In genomic region chr17:27940503-27940902, GRCh38 we compare ENCODE assay signal across 26 cellular contexts.
"Had no signal": no experiment of that assay in that cellular context is flagged by ENCODE, and none has a peak within 500 bp of the region (broad histone marks: within the 10 kb centered on the region; RNA-seq: fewer than 3 reads in every experiment).

No MANE protein-coding gene starts in this region.

- H3K4me3 Mint-ChIP-seq: activated CD8-positive, alpha-beta memory T cell treated with anti-CD3 and anti-CD28 coated beads, Interleukin-2, amount 10 ng/mL, durations not matched to agents 7 days and 5 days; activated T-cell treated with anti-CD3 and anti-CD28 coated beads, Interleukin-2, amount 50 U/mL, for 24 hours; activated T-helper 1 cell treated with anti-CD3 and anti-CD28 coated beads, Interleukin-12 subunit alpha, Interleukin-12 subunit beta, Interleukin-2, Interleukin-4 antibody, amounts not matched to agents 30 ng/mL and 10 ng/mL and 1 ng/mL, durations not matched to agents 14 hours and 24 hours and 36 hours; T-helper 2 cell treated with Interferon-gamma antibody and Interleukin-4, amounts not matched to agents 5 μg/mL and 100 μg/mL, for 36 hours had no signal

- H3K27ac ChIP-seq: brain microvascular endothelial cell, cardiac muscle cell, SJSA1 had no signal

- H3K4me3 ChIP-seq: cardiac muscle cell, SJSA1 had no signal

- H3K36me3 Mint-ChIP-seq: activated CD8-positive, alpha-beta memory T cell treated with anti-CD3 and anti-CD28 coated beads, Interleukin-2, amount 10 ng/mL, durations not matched to agents 7 days and 5 days; activated naive CD4-positive, alpha-beta T cell treated with anti-CD3 and anti-CD28 coated beads, Interleukin-2, amount 50 U/mL, for 72 hours had no signal

- H3K9me3 Mint-ChIP-seq: activated naive CD4-positive, alpha-beta T cell treated with anti-CD3 and anti-CD28 coated beads, Interleukin-2, amount 50 U/mL, for 72 hours; activated T-cell treated with anti-CD3 and anti-CD28 coated beads, Interleukin-2, amount 50 U/mL, for 24 hours; activated T-helper 1 cell treated with anti-CD3 and anti-CD28 coated beads, Interleukin-12 subunit alpha, Interleukin-12 subunit beta, Interleukin-2, Interleukin-4 antibody, amounts not matched to agents 30 ng/mL and 10 ng/mL and 1 ng/mL, durations not matched to agents 14 hours and 24 hours and 36 hours; T-helper 2 cell treated with Interferon-gamma antibody and Interleukin-4, amounts not matched to agents 5 μg/mL and 100 μg/mL, for 36 hours had no signal

- ATAC-seq: activated CD8-positive, alpha-beta memory T cell treated with anti-CD3 and anti-CD28 coated beads, Interleukin-2, amount 10 ng/mL, durations not matched to agents 7 days and 5 days; activated naive CD4-positive, alpha-beta T cell treated with anti-CD3 and anti-CD28 coated beads, Interleukin-2, amount 50 U/mL, for 72 hours; PC-3; SK-N-SH treated with all-trans-retinoic acid at 6 μM for 48 hours had no signal

- H3K27me3 ChIP-seq: brain microvascular endothelial cell, cardiac muscle cell had no signal

- H3K36me3 ChIP-seq: brain microvascular endothelial cell, cardiac muscle cell, SJSA1 had no signal

- H3K27ac Mint-ChIP-seq: activated CD8-positive, alpha-beta memory T cell treated with anti-CD3 and anti-CD28 coated beads, Interleukin-2, amount 10 ng/mL, durations not matched to agents 7 days and 5 days; activated naive CD4-positive, alpha-beta T cell treated with anti-CD3 and anti-CD28 coated beads, Interleukin-2, amount 50 U/mL, for 72 hours; activated T-cell treated with anti-CD3 and anti-CD28 coated beads, Interleukin-2, amount 50 U/mL, for 24 hours; activated T-helper 1 cell treated with anti-CD3 and anti-CD28 coated beads, Interleukin-12 subunit alpha, Interleukin-12 subunit beta, Interleukin-2, Interleukin-4 antibody, amounts not matched to agents 30 ng/mL and 10 ng/mL and 1 ng/mL, durations not matched to agents 14 hours and 24 hours and 36 hours; T-helper 2 cell treated with Interferon-gamma antibody and Interleukin-4, amounts not matched to agents 5 μg/mL and 100 μg/mL, for 36 hours had no signal

- H3K4me1 ChIP-seq: SJSA1 had no signal

- H3K9me3 ChIP-seq: SJSA1 had no signal

- DNase-seq: activated CD4-positive, alpha-beta T cell treated with anti-CD3 and anti-CD28 coated beads for 48 hours; activated CD4-positive, alpha-beta T cell treated with anti-CD3 and anti-CD28 coated beads, Interleukin-2, amount 50 U/mL, for 4 hours; activated CD4-positive, CD25-positive, alpha-beta regulatory T cell treated with anti-CD3 and anti-CD28 coated beads, Interleukin-2, amount 50 U/mL, for 72 hours; activated CD8-positive, alpha-beta memory T cell treated with anti-CD3 and anti-CD28 coated beads, Interleukin-2, amount 10 ng/mL, durations not matched to agents 7 days and 5 days; activated effector memory CD4-positive, alpha-beta T cell treated with Interleukin-2 at 50 U/mL for 16 hours; activated naive CD4-positive, alpha-beta T cell treated with Interleukin-2 at 50 U/mL for 16 hours; activated T-cell treated with anti-CD3 and anti-CD28 coated beads, Interleukin-2, amount 50 U/mL, for 24 hours; amygdala; brain microvascular endothelial cell; KG1; NCI-H1092; NCI-H1417 treated with DMSO at 0.1 percent for 48 hours; NCI-H1694; NCI-H2029; NCI-H2107; NCI-H345; NCI-H510A treated with DMSO at 0.1 percent for 48 hours; PC-3; SHP77; SW 1271 had no signal
